ENCODE assay signal across 24 cellular contexts in the genomic region with DNA sequence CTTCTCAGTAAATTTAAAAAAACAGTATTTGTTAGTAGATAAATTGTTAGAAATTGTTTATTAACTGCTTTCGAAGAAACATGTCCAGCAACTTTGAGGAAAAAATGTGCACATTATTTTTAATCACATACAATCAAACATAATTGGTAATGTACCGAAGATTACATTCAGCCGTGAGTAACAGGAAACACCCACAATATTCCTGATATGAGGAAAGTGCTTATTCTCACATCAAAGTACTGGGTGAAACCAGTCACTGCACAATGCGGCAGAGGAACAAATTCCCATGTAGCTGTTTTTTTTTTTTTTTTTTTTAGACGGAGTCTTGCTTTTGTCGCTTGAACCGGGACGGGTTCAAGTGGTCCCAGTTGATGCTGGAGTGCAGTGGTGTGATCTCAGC. TPM values are rescaled to one million over a fixed set of nuclear protein-coding genes. Genes with fewer than 3 reads are reported as not detected.
"Had no signal": no experiment of that assay in that cellular context is flagged by ENCODE, and none has a peak within 500 bp of the region (broad histone marks: within the 10 kb centered on the region; RNA-seq: fewer than 3 reads in every experiment).

No MANE protein-coding gene starts in this region.

- DNase-seq: dorsolateral prefrontal cortex; effector CD8-positive, alpha-beta T cell; foreskin melanocyte; hippocampal formation; left colon; left ventricle myocardium superior; mesendoderm; naive B cell; occipital lobe; pancreas; right cardiac atrium; small intestine; stimulated activated CD4-positive, alpha-beta T cell treated with anti-CD3 and anti-CD28 coated beads, Interleukin-12 subunit alpha, Interleukin-12 subunit beta, amount 100 ng/mL, for 4 hours; stimulated activated CD4-positive, alpha-beta T cell treated with anti-CD3 and anti-CD28 coated beads, Interleukin-2, amount 100 ng/mL, for 48 hours; stimulated activated naive CD4-positive, alpha-beta T cell; stomach; substantia nigra; transverse colon had no signal

- H3K4me3 ChIP-seq: coronary artery, dorsolateral prefrontal cortex, lung, pancreas, stomach, thoracic aorta, transverse colon had no signal

- FAIRE-seq: pancreas had no signal

- H3K27me3 ChIP-seq: dorsolateral prefrontal cortex, pancreas, stomach, transverse colon had no signal

- H3K27me3 Mint-ChIP-seq: naive B cell, progenitor cell of endocrine pancreas had no signal

- H3K9me3 Mint-ChIP-seq: naive B cell, nephron had no signal

- H3K4me3 Mint-ChIP-seq: naive B cell, nephron had no signal

- H3K36me3 ChIP-seq: pancreas, thoracic aorta had no signal

- ATAC-seq: left colon, left ventricle myocardium superior, right cardiac atrium had no signal

- H3K9me3 ChIP-seq: pancreas, stomach, thoracic aorta, transverse colon had no signal

- H3K27ac ChIP-seq: coronary artery, dorsolateral prefrontal cortex, pancreas, thoracic aorta, transverse colon had no signal

RNA-seq across cellular contexts. Expression of a gene that starts 46.6 kb away (rescaled TPM):
- total RNA-seq: left ventricle myocardium superior, occipital lobe, pancreas, right cardiac atrium, stomach, thoracic aorta had no signal
- polyA plus RNA-seq: esophagus, pancreas, right cardiac atrium had no signal
